ENCODE assay signal across 13 cellular contexts in genomic region chr15:100910119-100910518, GRCh38. TPM values are rescaled to one million over a fixed set of nuclear protein-coding genes. Genes with fewer than 3 reads are reported as not detected.
A peak's percentile ranks its signal among the peaks of the same experiment; 100 is the strongest.
DNase-seq lines count a peak whose midpoint lies in the region; ATAC-seq, FAIRE-seq and TF ChIP-seq lines count a peak whose summit lies in the region.
"Had no signal": no experiment of that assay in that cellular context is flagged by ENCODE, and none has a peak within 500 bp of the region (broad histone marks: within the 10 kb centered on the region; RNA-seq: fewer than 3 reads in every experiment).

No MANE protein-coding gene starts in this region.

- TF ChIP-seq CTCF in A549 (IDR thresholded peaks at IDR 0.05) (peak; percentile 19; the same call in 1 of the 3 replicates), GM13976 (IDR thresholded peaks at IDR 0.05; ENCODE audit: borderline replicate concordance, control extremely low read depth, extremely low read depth, insufficient read depth, missing control alignments) (peak; percentile 13), astrocyte of the cerebellum (IDR thresholded peaks at IDR 0.05; ENCODE audit: low read depth, low read length, missing control alignments) (peak; percentile 49)

- no peaks in the 10 kb centered on the region for H3K4me1 ChIP-seq in A549

- POLR2A ChIA-PET in A549 (lab: Yijun Ruan, JAX), result no interaction called here

- TF ChIP-seq POLR2A in A549 (IDR thresholded peaks at IDR 0.05; ENCODE audit: low read length), result no peak
- no peak for TF ChIP-seq POLR2A in GM18505 (IDR thresholded peaks at IDR 0.05; ENCODE audit: borderline replicate concordance, extremely low read depth, insufficient read depth, insufficient read length)
- no peak for TF ChIP-seq POLR2A in GM12891 (IDR thresholded peaks at IDR 0.05; ENCODE audit: low read depth, low read length)

- peaks cover 19% of the 10 kb centered on the region for H3K9me3 ChIP-seq in A549

- DNase-seq in A549 (ENCODE audit: low read depth in 1 of 2, low spot score in 1 of 2) (no peak), GM13976 (ENCODE audit: low spot score) (no peak), astrocyte of the cerebellum (ENCODE audit: low read depth) (no peak), left kidney (ENCODE audit: low read depth, low spot score) (peak; percentile 29), foreskin melanocyte (no peak), inferior parietal cortex (ENCODE audit: extremely low spot score) (no peak), GM12891 (ENCODE audit: insufficient read length, low spot score) (no peak)
- DNase-seq: activated T-cell treated with anti-CD3 and anti-CD28 coated beads, Interleukin-2, amount 50 U/mL, for 1 hour; effector CD8-positive, alpha-beta T cell; NCI-H1092 treated with DMSO at 0.1 percent for 48 hours; NCI-H510A; SHP77 treated with DMSO at 0.1 percent for 48 hours had no signal

- FAIRE-seq in A549 (lab: Jason Lieb, UNC), result no peak
- no peak for FAIRE-seq in GM12891 (lab: Jason Lieb, UNC)

- CTCF ChIA-PET in A549 (lab: Yijun Ruan, JAX), result interaction anchor here (0.5 to 23.2 kb wide), 7 partner anchors 10 to 348 kb away, joined by 3 to 950 read pairs (median 3); partner anchors contain the start of gene LRRK1

- WGBS in A549 (ENCODE audit: missing lambda C conversion rate), result 93% methylated on average over 4 of the region's 4 CpGs

- no peak for TF ChIP-seq EP300 in A549 (IDR thresholded peaks at IDR 0.05)

- H3K4me3 ChIP-seq in A549 (no peak overlapping the region), astrocyte of the cerebellum (ENCODE audit: low read depth, low read length) (no peak overlapping the region)

- in situ Hi-C loops in GM13976 (cut with MboI; ENCODE audit: low sequenced_read_pairs, unreplicated experiment) (no loop called here), astrocyte of the cerebellum (cut with HindIII; ENCODE audit: low sequenced_read_pairs) (no loop called here)

- peak in 1 of 2 experiments; percentile 23; a peak in 1 of 5 replicates for TF ChIP-seq RAD21 in A549 (conservative IDR thresholded peaks at IDR 0.05 in 1 of 2, IDR thresholded peaks at IDR 0.05 in 1 of 2)

- no peak overlapping the region for H3K27ac ChIP-seq in A549

- ATAC-seq in A549, result peak in 1 of 2 experiments; percentile 64; a peak in 4 of 6 replicates
- no peak for ATAC-seq in GM18505 (IDR thresholded peaks at IDR 0.05; ENCODE audit: unreplicated experiment)

- H3K4me2 ChIP-seq in A549, result no peak overlapping the region

TF ChIP-seq in A549, 52 proteins besides CTCF, POLR2A, EP300 and RAD21:
- TF ChIP-seq GATA3 (IDR thresholded peaks at IDR 0.05; ENCODE audit: borderline replicate concordance), result no peak

TF ChIP-seq in GM12891, 5 proteins besides CTCF, POLR2A, EP300 and RAD21:
- no peak for TF ChIP-seq SPI1 (IDR thresholded peaks at IDR 0.05; ENCODE audit: low read depth, low read length)
- TF ChIP-seq TAF1 (IDR thresholded peaks at IDR 0.05; ENCODE audit: low read depth, low read length), result no peak
- TF ChIP-seq POLR2AphosphoS5 (IDR thresholded peaks at IDR 0.05; ENCODE audit: low read depth, low read length), result no peak
- no peak for TF ChIP-seq POU2F2 (IDR thresholded peaks at IDR 0.05; ENCODE audit: low read depth, low read length)
- TF ChIP-seq PAX5 (IDR thresholded peaks at IDR 0.05; ENCODE audit: insufficient read depth, low read length, severe bottlenecking), result no peak

RNA-seq across cellular contexts. Expression of gene LRRK1, which starts 9.0 kb away (rescaled TPM):
- 12.2 and 14.5 TPM in 2 replicates for polyA plus RNA-seq in A549 (2011; rRNA removed)
- polyA plus RNA-seq in A549 (2012; cell fraction: cytosol; rRNA removed), result 16.0 and 20.2 TPM in 2 replicates
- 54.6 and 61.1 TPM in 2 replicates for polyA plus RNA-seq in A549 (2012; cell fraction: nucleus; rRNA removed)
- 17.7 to 19.5 TPM (median 18.6 TPM) in 3 replicates for polyA plus RNA-seq in A549 (2017; fragmentation: RNase III; extraction: RNeasy Plus Mini Kit Qiagen cat#74134 plus additional on column Dnase treatment)
- polyA minus RNA-seq in A549 (2011; rRNA and poly(A)+ RNA removed), result 29.3 and 34.0 TPM in 2 replicates
- 16.3 TPM for polyA plus RNA-seq in GM12891 (2012; ENCODE audit: low read depth, missing spikeins)

RNA-seq across cellular contexts. Expression of gene ALDH1A3, which starts 30.5 kb away (rescaled TPM):
- polyA plus RNA-seq in A549 (2011; rRNA removed) (9.3 and 11.9 TPM in 2 replicates), A549 (2017; fragmentation: RNase III; extraction: RNeasy Plus Mini Kit Qiagen cat#74134 plus additional on column Dnase treatment) (11.5 to 13.9 TPM (median 12.2 TPM) in 3 replicates)
- 13.4 and 14.7 TPM in 2 replicates for polyA plus RNA-seq in A549 (2012; cell fraction: cytosol; rRNA removed)
- 8.6 and 10.3 TPM in 2 replicates for polyA plus RNA-seq in A549 (2012; cell fraction: nucleus; rRNA removed)
- polyA minus RNA-seq in A549 (2011; rRNA and poly(A)+ RNA removed), result 3.8 and 4.2 TPM in 2 replicates
- polyA plus RNA-seq in GM12891 (2012; ENCODE audit: low read depth, missing spikeins), result 0.03 TPM
